Comparison of ENCODE assay signal across 1 cellular context in genomic region chr20:49697071-49697470, GRCh38.
TF ChIP-seq lines count a peak whose summit lies in the region.

No MANE protein-coding gene starts in this region.

TF ChIP-seq in GM23338, 12 proteins besides CTCF, POLR2A, EP300 and RAD21 (continued from another document):
- TF ChIP-seq, protein P1, sequence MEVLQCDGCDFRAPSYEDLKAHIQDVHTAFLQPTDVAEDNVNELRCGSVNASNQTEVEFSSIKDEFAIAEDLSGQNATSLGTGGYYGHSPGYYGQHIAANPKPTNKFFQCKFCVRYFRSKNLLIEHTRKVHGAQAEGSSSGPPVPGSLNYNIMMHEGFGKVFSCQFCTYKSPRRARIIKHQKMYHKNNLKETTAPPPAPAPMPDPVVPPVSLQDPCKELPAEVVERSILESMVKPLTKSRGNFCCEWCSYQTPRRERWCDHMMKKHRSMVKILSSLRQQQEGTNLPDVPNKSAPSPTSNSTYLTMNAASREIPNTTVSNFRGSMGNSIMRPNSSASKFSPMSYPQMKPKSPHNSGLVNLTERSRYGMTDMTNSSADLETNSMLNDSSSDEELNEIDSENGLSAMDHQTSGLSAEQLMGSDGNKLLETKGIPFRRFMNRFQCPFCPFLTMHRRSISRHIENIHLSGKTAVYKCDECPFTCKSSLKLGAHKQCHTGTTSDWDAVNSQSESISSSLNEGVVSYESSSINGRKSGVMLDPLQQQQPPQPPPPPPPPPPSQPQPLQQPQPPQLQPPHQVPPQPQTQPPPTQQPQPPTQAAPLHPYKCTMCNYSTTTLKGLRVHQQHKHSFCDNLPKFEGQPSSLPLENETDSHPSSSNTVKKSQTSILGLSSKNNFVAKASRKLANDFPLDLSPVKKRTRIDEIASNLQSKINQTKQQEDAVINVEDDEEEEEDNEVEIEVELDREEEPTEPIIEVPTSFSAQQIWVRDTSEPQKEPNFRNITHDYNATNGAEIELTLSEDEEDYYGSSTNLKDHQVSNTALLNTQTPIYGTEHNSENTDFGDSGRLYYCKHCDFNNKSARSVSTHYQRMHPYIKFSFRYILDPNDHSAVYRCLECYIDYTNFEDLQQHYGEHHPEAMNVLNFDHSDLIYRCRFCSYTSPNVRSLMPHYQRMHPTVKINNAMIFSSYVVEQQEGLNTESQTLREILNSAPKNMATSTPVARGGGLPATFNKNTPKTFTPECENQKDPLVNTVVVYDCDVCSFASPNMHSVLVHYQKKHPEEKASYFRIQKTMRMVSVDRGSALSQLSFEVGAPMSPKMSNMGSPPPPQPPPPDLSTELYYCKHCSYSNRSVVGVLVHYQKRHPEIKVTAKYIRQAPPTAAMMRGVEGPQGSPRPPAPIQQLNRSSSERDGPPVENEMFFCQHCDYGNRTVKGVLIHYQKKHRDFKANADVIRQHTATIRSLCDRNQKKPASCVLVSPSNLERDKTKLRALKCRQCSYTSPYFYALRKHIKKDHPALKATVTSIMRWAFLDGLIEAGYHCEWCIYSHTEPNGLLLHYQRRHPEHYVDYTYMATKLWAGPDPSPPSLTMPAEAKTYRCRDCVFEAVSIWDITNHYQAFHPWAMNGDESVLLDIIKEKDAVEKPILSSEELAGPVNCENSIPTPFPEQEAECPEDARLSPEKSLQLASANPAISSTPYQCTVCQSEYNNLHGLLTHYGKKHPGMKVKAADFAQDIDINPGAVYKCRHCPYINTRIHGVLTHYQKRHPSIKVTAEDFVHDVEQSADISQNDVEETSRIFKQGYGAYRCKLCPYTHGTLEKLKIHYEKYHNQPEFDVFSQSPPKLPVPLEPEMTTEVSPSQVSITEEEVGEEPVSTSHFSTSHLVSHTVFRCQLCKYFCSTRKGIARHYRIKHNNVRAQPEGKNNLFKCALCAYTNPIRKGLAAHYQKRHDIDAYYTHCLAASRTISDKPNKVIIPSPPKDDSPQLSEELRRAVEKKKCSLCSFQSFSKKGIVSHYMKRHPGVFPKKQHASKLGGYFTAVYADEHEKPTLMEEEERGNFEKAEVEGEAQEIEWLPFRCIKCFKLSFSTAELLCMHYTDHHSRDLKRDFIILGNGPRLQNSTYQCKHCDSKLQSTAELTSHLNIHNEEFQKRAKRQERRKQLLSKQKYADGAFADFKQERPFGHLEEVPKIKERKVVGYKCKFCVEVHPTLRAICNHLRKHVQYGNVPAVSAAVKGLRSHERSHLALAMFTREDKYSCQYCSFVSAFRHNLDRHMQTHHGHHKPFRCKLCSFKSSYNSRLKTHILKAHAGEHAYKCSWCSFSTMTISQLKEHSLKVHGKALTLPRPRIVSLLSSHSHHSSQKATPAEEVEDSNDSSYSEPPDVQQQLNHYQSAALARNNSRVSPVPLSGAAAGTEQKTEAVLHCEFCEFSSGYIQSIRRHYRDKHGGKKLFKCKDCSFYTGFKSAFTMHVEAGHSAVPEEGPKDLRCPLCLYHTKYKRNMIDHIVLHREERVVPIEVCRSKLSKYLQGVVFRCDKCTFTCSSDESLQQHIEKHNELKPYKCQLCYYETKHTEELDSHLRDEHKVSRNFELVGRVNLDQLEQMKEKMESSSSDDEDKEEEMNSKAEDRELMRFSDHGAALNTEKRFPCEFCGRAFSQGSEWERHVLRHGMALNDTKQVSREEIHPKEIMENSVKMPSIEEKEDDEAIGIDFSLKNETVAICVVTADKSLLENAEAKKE (CRISPR knock-in tag; IDR thresholded peaks at IDR 0.05): no peak
- TF ChIP-seq CREB1 (CRISPR knock-in tag; IDR thresholded peaks at IDR 0.05; ENCODE audit: low read depth) (no peak), NANOG (IDR thresholded peaks at IDR 0.05; ENCODE audit: borderline replicate concordance) (no peak)
